ENCODE assay signal across 7 cellular contexts in the genomic region with DNA sequence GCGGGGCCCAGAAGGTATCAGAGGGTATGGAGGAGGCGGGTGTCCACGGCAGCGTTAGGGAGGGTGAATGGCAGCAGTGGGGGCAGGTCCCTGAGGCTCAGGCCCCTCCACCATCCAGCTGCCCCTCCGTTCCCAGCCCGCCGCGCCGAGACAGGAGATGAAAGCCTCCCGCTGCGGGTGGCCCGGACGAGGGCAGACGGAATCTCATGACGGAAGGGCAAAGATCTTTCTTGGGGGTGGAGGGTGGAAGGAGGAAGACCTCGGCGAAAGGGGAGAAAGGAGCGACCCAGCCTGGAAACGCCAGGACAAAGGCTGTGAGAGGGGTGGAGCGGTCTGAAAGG. TPM values are rescaled to one million over a fixed set of nuclear protein-coding genes. Genes with fewer than 3 reads are reported as not detected.
DNase-seq lines count a peak whose midpoint lies in the region; ATAC-seq, FAIRE-seq and TF ChIP-seq lines count a peak whose summit lies in the region.

No MANE protein-coding gene starts in this region.

- no peak for TF ChIP-seq CTCF in right atrium auricular region (IDR thresholded peaks at IDR 0.05)
- TF ChIP-seq CTCF in smooth muscle cell (IDR thresholded peaks at IDR 0.05; ENCODE audit: borderline replicate concordance, insufficient read depth, poor library complexity, severe bottlenecking): no peak

- H3K9ac ChIP-seq in smooth muscle cell (ENCODE audit: low read depth): no peak overlapping the region

- peak; percentile 11 for ATAC-seq in GM21737 (IDR thresholded peaks at IDR 0.05; ENCODE audit: unreplicated experiment)

- H3K9me3 ChIP-seq in right atrium auricular region (no peaks in the 10 kb centered on the region), smooth muscle cell (replicated peaks; ENCODE audit: low read depth) (no peaks in the 10 kb centered on the region)

- H3K4me1 ChIP-seq in right atrium auricular region: peaks cover 0 to 32% of the 10 kb centered on the region in 2 donors
- H3K4me1 ChIP-seq in smooth muscle cell (ENCODE audit: low read depth): peaks cover 13% of the 10 kb centered on the region

- no peak for DNase-seq in GM12891 (ENCODE audit: insufficient read length, low spot score)
- DNase-seq in LoVo (ENCODE audit: low spot score): peak; percentile 15
- DNase-seq in activated gamma-delta T cell treated with anti-CD3 and anti-CD28 coated beads, Interleukin-2, amount 50 U/mL, for 16 hours (ENCODE audit: low read depth): peak; percentile 50
- DNase-seq in right atrium auricular region (ENCODE audit: low spot score): no peak
- DNase-seq in smooth muscle cell (lab: John Stamatoyannopoulos, UW; ENCODE audit: unreplicated experiment): no peak
- DNase-seq in HEK293T (ENCODE audit: extremely low spot score): no peak

- FAIRE-seq in GM12891 (lab: Jason Lieb, UNC): peak; percentile 43

- H3K27ac ChIP-seq in right atrium auricular region (peak overlapping the region; percentile 74 to 77), smooth muscle cell (ENCODE audit: low read depth) (no peak overlapping the region)

- no peak for TF ChIP-seq POLR2A in GM12891 (IDR thresholded peaks at IDR 0.05; ENCODE audit: low read depth, low read length)

- WGBS in smooth muscle cell (ENCODE audit: low lambda C conversion rate): under 1% methylated on average over 20 of the region's 20 CpGs

- peak overlapping the region; percentile 90 for H2AFZ ChIP-seq in smooth muscle cell (ENCODE audit: low read depth)

- no peaks in the 10 kb centered on the region for H3K79me2 ChIP-seq in smooth muscle cell (ENCODE audit: low read depth)

- CTCF ChIA-PET in HEK293T (lab: Yijun Ruan, JAX): no interaction called here

- peak overlapping the region; percentile 59 to 82 for H3K4me3 ChIP-seq in right atrium auricular region
- H3K4me3 ChIP-seq in smooth muscle cell: peak overlapping the region; percentile 75

- H4K20me1 ChIP-seq in smooth muscle cell (ENCODE audit: low read depth): no peaks in the 10 kb centered on the region

- H3K36me3 ChIP-seq in right atrium auricular region (no peaks in the 10 kb centered on the region), smooth muscle cell (ENCODE audit: low read depth) (no peaks in the 10 kb centered on the region)

- peak overlapping the region; percentile 86 for H3K4me2 ChIP-seq in smooth muscle cell

- H3F3A ChIP-seq in smooth muscle cell (ENCODE audit: low read depth): peaks cover 5% of the 10 kb centered on the region

- H3K27me3 ChIP-seq in right atrium auricular region: no peaks in the 10 kb centered on the region
- no peaks in the 10 kb centered on the region for H3K27me3 ChIP-seq in smooth muscle cell (ENCODE audit: low read depth)

- POLR2A ChIA-PET in HEK293T (lab: Yijun Ruan, JAX): interaction anchor here (6.2 kb wide), 1 partner anchor 13 kb away, joined by 39 read pairs; the partner anchor contains the start of genes PPIL6 and SMPD2

TF ChIP-seq in GM12891, 5 proteins besides CTCF, POLR2A, EP300 and RAD21:
- TF ChIP-seq PAX5 (IDR thresholded peaks at IDR 0.05; ENCODE audit: insufficient read depth, low read length, severe bottlenecking) (no peak), POLR2AphosphoS5 (IDR thresholded peaks at IDR 0.05; ENCODE audit: low read depth, low read length) (no peak), POU2F2 (IDR thresholded peaks at IDR 0.05; ENCODE audit: low read depth, low read length) (0 out of 2 replicates have a peak, but pooled peaks have one; percentile 46), SPI1 (IDR thresholded peaks at IDR 0.05; ENCODE audit: low read depth, low read length) (no peak)

TF ChIP-seq in HEK293T, 16 proteins besides CTCF, POLR2A, EP300 and RAD21:
- TF ChIP-seq PKNOX1 (IDR thresholded peaks at IDR 0.05) (no peak), ELF4 (IDR thresholded peaks at IDR 0.05) (no peak), BHLHE40 (IDR thresholded peaks at IDR 0.05; ENCODE audit: borderline replicate concordance) (no peak), FOXM1 (IDR thresholded peaks at IDR 0.05; ENCODE audit: borderline replicate concordance) (no peak), SUZ12 (IDR thresholded peaks at IDR 0.05) (no peak), FOXA1 (IDR thresholded peaks at IDR 0.05) (no peak), TARDBP (IDR thresholded peaks at IDR 0.05) (no peak), CTBP1 (IDR thresholded peaks at IDR 0.05; ENCODE audit: borderline replicate concordance) (no peak), ZNF384 (IDR thresholded peaks at IDR 0.05) (no peak), LEF1 (IDR thresholded peaks at IDR 0.05; ENCODE audit: borderline replicate concordance) (no peak), L3MBTL2 (conservative IDR thresholded peaks at IDR 0.05) (no peak), ARNT (IDR thresholded peaks at IDR 0.05) (no peak), FOXK2 (IDR thresholded peaks at IDR 0.05) (no peak), HDGF (IDR thresholded peaks at IDR 0.05; ENCODE audit: borderline replicate concordance) (no peak), NFRKB (IDR thresholded peaks at IDR 0.05) (no peak)

RNA-seq across cellular contexts. Expression of gene MICAL1, which starts 0.4 kb away (rescaled TPM):
- 39.9 TPM for polyA plus RNA-seq in GM12891 (2012; ENCODE audit: low read depth, missing spikeins)
- total RNA-seq in right atrium auricular region: 10 to 100 TPM in 1 of 2 donors, 1 to 10 TPM in 1; 4.5 to 11.6 TPM
- 14.8 and 20.8 TPM in 2 replicates for total RNA-seq in smooth muscle cell
- 13.3 and 22.1 TPM in 2 replicates for polyA plus RNA-seq in smooth muscle cell

RNA-seq across cellular contexts. Expression of gene SMPD2, which starts 14.6 kb away (rescaled TPM):
- 7.4 TPM for polyA plus RNA-seq in GM12891 (2012; ENCODE audit: low read depth, missing spikeins)
- total RNA-seq in right atrium auricular region (1 to 10 TPM; 5.5 TPM), smooth muscle cell (1.4 and 8.2 TPM in 2 replicates)
- 6.4 and 6.9 TPM in 2 replicates for polyA plus RNA-seq in smooth muscle cell

RNA-seq across cellular contexts. Expression of gene PPIL6, which starts 14.7 kb away (rescaled TPM):
- polyA plus RNA-seq in GM12891 (2012; ENCODE audit: low read depth, missing spikeins): 0.21 TPM
- total RNA-seq in right atrium auricular region: 1 to 10 TPM; 6.9 to 9.1 TPM
- total RNA-seq in smooth muscle cell: 0.81 and 1.7 TPM in 2 replicates
- 0.95 and 1.3 TPM in 2 replicates for polyA plus RNA-seq in smooth muscle cell

RNA-seq across cellular contexts. Expression of gene ZBTB24, which starts 27.9 kb away (rescaled TPM):
- 5.2 TPM for polyA plus RNA-seq in GM12891 (2012; ENCODE audit: low read depth, missing spikeins)
- 1 to 10 TPM; 3.7 to 4.5 TPM for total RNA-seq in right atrium auricular region
- 5.4 and 6.6 TPM in 2 replicates for total RNA-seq in smooth muscle cell
- polyA plus RNA-seq in smooth muscle cell: 1.3 and 2.6 TPM in 2 replicates

Comparison
In these comparisons a context has a peak if more than half of its experiments do, and no peak if none do; other contexts are left out.
1. DNase-seq: peak in LoVo (single experiment) and activated gamma-delta T cell treated with anti-CD3 and anti-CD28 coated beads, Interleukin-2, amount 50 U/mL, for 16 hours (single experiment); none in GM12891 (single experiment), right atrium auricular region (single experiment), smooth muscle cell (single experiment) and HEK293T (single experiment).